ENCODE assay signal across 31 cellular contexts in the genomic region with DNA sequence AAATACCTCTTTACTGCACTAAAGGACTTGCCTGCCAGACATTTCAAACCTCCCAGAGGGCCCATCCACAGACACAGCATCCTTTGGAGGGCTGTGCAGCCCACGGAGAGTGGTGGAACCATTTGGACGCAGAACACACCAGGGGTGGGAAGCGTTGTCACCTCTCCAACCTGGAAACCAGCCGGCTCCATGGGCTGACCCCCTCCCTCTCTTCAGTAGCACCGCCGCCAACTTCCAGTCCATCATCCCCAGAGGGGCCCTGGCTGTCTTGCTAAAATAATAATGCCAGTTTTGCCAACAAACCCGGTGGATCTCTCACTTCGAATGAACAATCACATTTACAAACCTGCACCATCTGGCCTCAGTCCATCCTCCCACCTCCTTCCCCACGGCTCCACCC.
"Had no signal": no experiment of that assay in that cellular context is flagged by ENCODE, and none has a peak within 500 bp of the region (broad histone marks: within the 10 kb centered on the region; RNA-seq: fewer than 3 reads in every experiment).

No MANE protein-coding gene starts in this region.

- H3K4me3 Mint-ChIP-seq: activated CD4-positive, alpha-beta memory T cell treated with anti-CD3 and anti-CD28 coated beads, Interleukin-2, amount 10 ng/mL, durations not matched to agents 7 days and 5 days; activated CD4-positive, alpha-beta T cell treated with anti-CD3 and anti-CD28 coated beads for 36 hours; activated CD4-positive, alpha-beta T cell treated with anti-CD3 and anti-CD28 coated beads, Interleukin-2, amount 10 ng/mL, durations not matched to agents 7 days and 5 days; activated naive CD4-positive, alpha-beta T cell treated with anti-CD3 and anti-CD28 coated beads, Interleukin-2, amount 10 ng/mL, durations not matched to agents 7 days and 5 days; activated naive CD8-positive, alpha-beta T cell treated with anti-CD3 and anti-CD28 coated beads, Interleukin-2, amount 10 ng/mL, durations not matched to agents 7 days and 5 days; activated T-cell treated with anti-CD3 and anti-CD28 coated beads, Interleukin-2, amount 50 U/mL, for 24 hours; activated T-cell treated with anti-CD3 and anti-CD28 coated beads, Interleukin-2, amount 50 U/mL, for 72 hours; brain; dendritic cell treated with granulocyte-macrophage colony-stimulating factor and Interleukin-4, amounts not matched to agents 40 ng/mL and 50 ng/mL, for 4 days; endodermal cell; T-helper 17 cell had no signal

- H3K9me3 ChIP-seq: ascending aorta, breast epithelium, gastrocnemius medialis had no signal

- DNase-seq: activated CD4-positive, alpha-beta memory T cell treated with anti-CD3 and anti-CD28 coated beads, Interleukin-2, amount 10 ng/mL, durations not matched to agents 7 days and 5 days; activated CD4-positive, alpha-beta T cell treated with anti-CD3 and anti-CD28 coated beads for 36 hours; activated CD4-positive, alpha-beta T cell treated with anti-CD3 and anti-CD28 coated beads, Interleukin-2, amount 10 ng/mL, durations not matched to agents 7 days and 5 days; activated CD4-positive, alpha-beta T cell treated with anti-CD3 and anti-CD28 coated beads, Interleukin-2, amount 50 U/mL, for 4 hours; activated CD4-positive, CD25-positive, alpha-beta regulatory T cell; activated CD4-positive, CD25-positive, alpha-beta regulatory T cell treated with anti-CD3 and anti-CD28 coated beads, Interleukin-2, amount 50 U/mL, for 72 hours; activated CD8-positive, alpha-beta memory T cell treated with anti-CD3 and anti-CD28 coated beads, Interleukin-2, amount 50 U/mL, for 48 hours; activated gamma-delta T cell; activated naive CD4-positive, alpha-beta T cell; activated naive CD4-positive, alpha-beta T cell treated with anti-CD3 and anti-CD28 coated beads, Interleukin-2, amount 10 ng/mL, durations not matched to agents 7 days and 5 days; activated naive CD8-positive, alpha-beta T cell treated with anti-CD3 and anti-CD28 coated beads, Interleukin-2, amount 10 ng/mL, durations not matched to agents 7 days and 5 days; activated T-cell treated with anti-CD3 and anti-CD28 coated beads for 4 hours; activated T-cell treated with anti-CD3 and anti-CD28 coated beads, Interleukin-2, amount 50 U/mL, for 24 hours; activated T-cell treated with anti-CD3 and anti-CD28 coated beads, Interleukin-2, amount 50 U/mL, for 72 hours; central memory CD4-positive, alpha-beta T cell; cerebellar nuclear complex; dorsolateral prefrontal cortex; effector memory CD4-positive, alpha-beta T cell; endodermal cell; foreskin keratinocyte; gastrocnemius medialis; glutamatergic neuron; T-helper 1 cell; T-helper 17 cell had no signal

- H3K4me3 ChIP-seq: ascending aorta, breast epithelium, cardiac muscle cell, coronary artery, dorsolateral prefrontal cortex, gastrocnemius medialis had no signal

- H3K4me1 Mint-ChIP-seq: activated CD4-positive, alpha-beta memory T cell treated with anti-CD3 and anti-CD28 coated beads, Interleukin-2, amount 10 ng/mL, durations not matched to agents 7 days and 5 days; activated CD4-positive, alpha-beta T cell treated with anti-CD3 and anti-CD28 coated beads, Interleukin-2, amount 10 ng/mL, durations not matched to agents 7 days and 5 days; activated naive CD4-positive, alpha-beta T cell treated with anti-CD3 and anti-CD28 coated beads, Interleukin-2, amount 10 ng/mL, durations not matched to agents 7 days and 5 days; activated naive CD8-positive, alpha-beta T cell treated with anti-CD3 and anti-CD28 coated beads, Interleukin-2, amount 10 ng/mL, durations not matched to agents 7 days and 5 days; brain; endodermal cell; T-helper 17 cell had no signal

- H3K4me1 ChIP-seq: ascending aorta, breast epithelium, foreskin keratinocyte, gastrocnemius medialis had no signal

- H3K36me3 ChIP-seq: ascending aorta, breast epithelium, cardiac muscle cell, gastrocnemius medialis had no signal

- ATAC-seq: activated CD4-positive, alpha-beta T cell treated with anti-CD3 and anti-CD28 coated beads for 36 hours; activated T-cell treated with anti-CD3 and anti-CD28 coated beads, Interleukin-2, amount 50 U/mL, for 72 hours; esophagus mucosa; foreskin keratinocyte; gastrocnemius medialis; T-helper 17 cell had no signal

- H3K27ac ChIP-seq: ascending aorta, breast epithelium, cardiac muscle cell, coronary artery, foreskin keratinocyte, gastrocnemius medialis had no signal

- H3K27me3 Mint-ChIP-seq: activated CD4-positive, alpha-beta T cell treated with anti-CD3 and anti-CD28 coated beads for 36 hours; activated CD4-positive, alpha-beta T cell treated with anti-CD3 and anti-CD28 coated beads, Interleukin-2, amount 10 ng/mL, durations not matched to agents 7 days and 5 days; activated naive CD4-positive, alpha-beta T cell treated with anti-CD3 and anti-CD28 coated beads, Interleukin-2, amount 10 ng/mL, durations not matched to agents 7 days and 5 days; dendritic cell treated with granulocyte-macrophage colony-stimulating factor and Interleukin-4, amounts not matched to agents 40 ng/mL and 50 ng/mL, for 4 days had no signal

- H3K36me3 Mint-ChIP-seq: activated naive CD4-positive, alpha-beta T cell treated with anti-CD3 and anti-CD28 coated beads, Interleukin-2, amount 10 ng/mL, durations not matched to agents 7 days and 5 days; activated naive CD8-positive, alpha-beta T cell treated with anti-CD3 and anti-CD28 coated beads, Interleukin-2, amount 10 ng/mL, durations not matched to agents 7 days and 5 days; brain had no signal

- H3K27me3 ChIP-seq: ascending aorta, breast epithelium, cardiac muscle cell, dorsolateral prefrontal cortex, foreskin keratinocyte, gastrocnemius medialis had no signal

- H3K27ac Mint-ChIP-seq: activated CD4-positive, alpha-beta memory T cell treated with anti-CD3 and anti-CD28 coated beads, Interleukin-2, amount 10 ng/mL, durations not matched to agents 7 days and 5 days; activated CD4-positive, alpha-beta T cell treated with anti-CD3 and anti-CD28 coated beads for 36 hours; activated CD4-positive, alpha-beta T cell treated with anti-CD3 and anti-CD28 coated beads, Interleukin-2, amount 10 ng/mL, durations not matched to agents 7 days and 5 days; activated naive CD4-positive, alpha-beta T cell treated with anti-CD3 and anti-CD28 coated beads, Interleukin-2, amount 10 ng/mL, durations not matched to agents 7 days and 5 days; activated naive CD8-positive, alpha-beta T cell treated with anti-CD3 and anti-CD28 coated beads, Interleukin-2, amount 10 ng/mL, durations not matched to agents 7 days and 5 days; activated T-cell treated with anti-CD3 and anti-CD28 coated beads, Interleukin-2, amount 50 U/mL, for 24 hours; activated T-cell treated with anti-CD3 and anti-CD28 coated beads, Interleukin-2, amount 50 U/mL, for 72 hours; brain; dendritic cell treated with granulocyte-macrophage colony-stimulating factor and Interleukin-4, amounts not matched to agents 40 ng/mL and 50 ng/mL, for 4 days; endodermal cell; T-helper 17 cell had no signal

- H3K9me3 Mint-ChIP-seq: activated CD4-positive, alpha-beta memory T cell treated with anti-CD3 and anti-CD28 coated beads, Interleukin-2, amount 10 ng/mL, durations not matched to agents 7 days and 5 days; activated CD4-positive, alpha-beta T cell treated with anti-CD3 and anti-CD28 coated beads, Interleukin-2, amount 10 ng/mL, durations not matched to agents 7 days and 5 days; activated naive CD4-positive, alpha-beta T cell treated with anti-CD3 and anti-CD28 coated beads, Interleukin-2, amount 10 ng/mL, durations not matched to agents 7 days and 5 days; activated naive CD8-positive, alpha-beta T cell treated with anti-CD3 and anti-CD28 coated beads, Interleukin-2, amount 10 ng/mL, durations not matched to agents 7 days and 5 days; activated T-cell treated with anti-CD3 and anti-CD28 coated beads, Interleukin-2, amount 50 U/mL, for 24 hours; activated T-cell treated with anti-CD3 and anti-CD28 coated beads, Interleukin-2, amount 50 U/mL, for 72 hours; dendritic cell treated with granulocyte-macrophage colony-stimulating factor and Interleukin-4, amounts not matched to agents 40 ng/mL and 50 ng/mL, for 4 days; endodermal cell had no signal
